1 cellular context compared by ENCODE assay signal in the genomic region with DNA sequence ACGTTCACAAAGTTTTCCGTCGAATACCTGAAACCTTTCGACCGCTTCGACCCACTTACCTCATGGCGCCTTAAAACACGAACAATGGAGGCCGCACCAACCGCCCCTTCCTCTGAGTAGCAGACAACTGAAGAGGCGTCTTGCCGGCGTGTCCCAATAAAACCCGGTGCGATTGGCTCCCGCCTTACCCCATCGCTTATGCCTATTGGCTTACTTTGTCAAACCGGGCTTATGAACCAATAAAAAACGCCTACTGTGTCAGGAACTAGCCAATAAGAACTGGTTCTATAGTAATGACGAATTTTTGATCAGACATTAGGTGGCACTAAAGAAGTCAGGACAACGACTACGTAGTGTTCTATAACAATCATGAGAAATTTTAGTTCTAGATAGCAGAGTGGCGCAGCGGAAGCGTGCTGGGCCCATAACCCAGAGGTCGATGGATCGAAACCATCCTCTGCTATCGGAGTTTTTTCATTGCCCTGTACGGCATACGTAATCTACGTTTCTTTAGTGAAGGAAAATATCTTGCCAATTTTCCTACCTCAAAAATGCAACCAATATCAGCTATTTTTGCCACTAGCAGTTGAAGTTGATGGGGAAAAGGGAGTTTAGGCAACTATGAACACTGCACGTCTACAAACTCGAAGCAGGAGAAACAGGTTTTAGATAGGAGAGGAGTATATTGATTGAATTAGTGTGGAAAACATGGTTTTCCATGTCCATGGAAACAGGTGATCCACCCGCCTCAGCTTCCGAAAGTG.
TF ChIP-seq lines count a peak whose summit lies in the region.

TSS of gene ILF2 (minus strand) at position 135 of the 764 bp plus-strand sequence. CDS start at position 64, 71 bp downstream.

TF ChIP-seq in IMR-90, 13 proteins besides CTCF, POLR2A, EP300 and RAD21 (continued from another document):
- TF ChIP-seq, protein P1, sequence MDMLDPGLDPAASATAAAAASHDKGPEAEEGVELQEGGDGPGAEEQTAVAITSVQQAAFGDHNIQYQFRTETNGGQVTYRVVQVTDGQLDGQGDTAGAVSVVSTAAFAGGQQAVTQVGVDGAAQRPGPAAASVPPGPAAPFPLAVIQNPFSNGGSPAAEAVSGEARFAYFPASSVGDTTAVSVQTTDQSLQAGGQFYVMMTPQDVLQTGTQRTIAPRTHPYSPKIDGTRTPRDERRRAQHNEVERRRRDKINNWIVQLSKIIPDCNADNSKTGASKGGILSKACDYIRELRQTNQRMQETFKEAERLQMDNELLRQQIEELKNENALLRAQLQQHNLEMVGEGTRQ (IDR thresholded peaks at IDR 0.05; ENCODE audit: low read depth, low read length): no peak
- no peak for TF ChIP-seq SMC3 (IDR thresholded peaks at IDR 0.05; ENCODE audit: low read depth, low read length)
- TF ChIP-seq RFX5 (IDR thresholded peaks at IDR 0.05; ENCODE audit: low read depth, low read length): peak; percentile 87
